Comparison of ENCODE assay signal across 18 cellular contexts in genomic region chr2:217802876-217803638, GRCh38.
"Had no signal": no experiment of that assay in that cellular context is flagged by ENCODE, and none has a peak within 500 bp of the region (broad histone marks: within the 10 kb centered on the region; RNA-seq: fewer than 3 reads in every experiment).

No MANE protein-coding gene starts in this region.

- H3K36me3 ChIP-seq: SJCRH30 had no signal

- H3K9me3 ChIP-seq: esophagus squamous epithelium, pancreas, SJCRH30 had no signal

- DNase-seq: activated CD4-positive, alpha-beta T cell treated with anti-CD3 and anti-CD28 coated beads for 48 hours; activated CD8-positive, alpha-beta memory T cell treated with anti-CD3 and anti-CD28 coated beads, Interleukin-2, amount 50 U/mL, for 48 hours; activated CD8-positive, alpha-beta T cell treated with anti-CD3 and anti-CD28 coated beads, Interleukin-2, amount 10 ng/mL, durations not matched to agents 7 days and 5 days; activated naive CD4-positive, alpha-beta T cell treated with anti-CD3 and anti-CD28 coated beads for 36 hours; amniotic stem cell; dermis blood vessel endothelial cell; esophagus squamous epithelium; foreskin fibroblast; left ventricle myocardium superior; mesendoderm; SJCRH30; small intestine; SW 1271 had no signal

- H3K9me3 Mint-ChIP-seq: activated naive CD4-positive, alpha-beta T cell treated with anti-CD3 and anti-CD28 coated beads for 36 hours; brain had no signal

- H3K4me3 Mint-ChIP-seq: activated CD8-positive, alpha-beta T cell treated with anti-CD3 and anti-CD28 coated beads, Interleukin-2, amount 10 ng/mL, durations not matched to agents 7 days and 5 days; activated naive CD4-positive, alpha-beta T cell treated with anti-CD3 and anti-CD28 coated beads for 36 hours; brain; neural crest cell; stimulated activated memory B cell treated with anti-CD40 and anti-IgM and Interleukin-4, amounts not matched to agents 10 μg/mL and 1 μg/mL and 100 μg/mL, for 72 hours had no signal

- H3K36me3 Mint-ChIP-seq: brain; stimulated activated memory B cell treated with anti-CD40 and anti-IgM and Interleukin-4, amounts not matched to agents 10 μg/mL and 1 μg/mL and 100 μg/mL, for 72 hours had no signal

- H3K27ac ChIP-seq: pancreas, SJCRH30, VCaP had no signal

- H3K27me3 Mint-ChIP-seq: brain had no signal

- H3K4me1 ChIP-seq: pancreas, SJCRH30 had no signal

- H3K4me3 ChIP-seq: esophagus squamous epithelium, pancreas, SJCRH30 had no signal

- ATAC-seq: activated CD8-positive, alpha-beta T cell treated with anti-CD3 and anti-CD28 coated beads, Interleukin-2, amount 10 ng/mL, durations not matched to agents 7 days and 5 days; left ventricle myocardium superior; pancreas; stimulated activated memory B cell treated with anti-CD40 and anti-IgM and Interleukin-4, amounts not matched to agents 10 μg/mL and 1 μg/mL and 100 μg/mL, for 72 hours had no signal

- H3K27me3 ChIP-seq: esophagus squamous epithelium, pancreas, SJCRH30 had no signal

- H3K27ac Mint-ChIP-seq: activated CD8-positive, alpha-beta T cell treated with anti-CD3 and anti-CD28 coated beads, Interleukin-2, amount 10 ng/mL, durations not matched to agents 7 days and 5 days; activated naive CD4-positive, alpha-beta T cell treated with anti-CD3 and anti-CD28 coated beads for 36 hours; stimulated activated memory B cell treated with anti-CD40 and anti-IgM and Interleukin-4, amounts not matched to agents 10 μg/mL and 1 μg/mL and 100 μg/mL, for 72 hours had no signal
